In the genomic region with DNA sequence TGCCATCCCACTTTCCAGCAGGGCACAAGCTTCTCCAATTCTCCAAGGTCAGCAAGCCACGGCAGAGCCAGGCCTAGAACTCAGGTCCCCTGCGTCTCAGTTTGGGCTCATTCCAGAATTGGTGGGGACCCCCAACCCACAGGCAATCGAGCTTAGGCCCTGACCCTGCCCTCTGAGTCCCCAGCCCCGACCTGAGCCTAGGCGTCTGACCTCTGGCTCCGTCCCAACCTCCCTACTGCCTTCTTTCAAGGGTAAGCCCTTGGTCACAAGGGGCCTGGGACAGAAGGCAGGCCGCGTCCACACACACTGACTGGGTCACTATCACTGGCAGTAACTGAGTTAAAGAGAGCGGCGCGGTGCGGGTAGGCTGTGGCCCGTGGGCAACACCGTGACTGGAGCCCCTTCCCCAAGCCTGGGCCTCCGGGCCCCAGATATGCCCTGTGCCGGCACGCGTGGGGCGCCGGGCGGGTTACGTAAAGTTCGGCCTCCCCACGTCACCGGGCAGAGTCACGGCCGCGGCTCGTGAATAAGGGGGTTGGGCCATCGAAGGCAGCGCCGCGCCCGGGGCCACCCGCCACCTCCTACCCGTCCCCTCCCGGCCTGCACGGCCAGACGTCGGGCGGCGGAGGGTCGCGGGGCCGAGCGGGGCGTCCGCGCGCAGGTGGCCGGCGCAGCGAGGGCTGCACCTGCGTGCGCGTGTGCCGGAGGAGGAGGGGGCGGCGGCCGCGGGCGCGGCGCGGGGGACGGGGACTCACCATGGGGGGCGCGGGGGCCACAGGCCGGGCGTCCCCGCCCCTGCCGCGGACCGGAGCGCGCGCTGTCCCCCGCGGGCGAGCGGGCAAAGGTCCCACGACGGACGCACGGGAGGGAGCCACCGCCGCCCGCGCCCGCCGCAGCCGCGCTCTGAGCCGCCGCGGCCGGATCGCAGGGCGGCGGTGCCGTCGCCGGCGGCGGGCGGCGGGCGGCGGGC, we compare ENCODE assay signal across 8 cellular contexts. TPM values are rescaled to one million over a fixed set of nuclear protein-coding genes. Genes with fewer than 3 reads are reported as not detected.
DNase-seq lines count a peak whose midpoint lies in the region; ATAC-seq, FAIRE-seq and TF ChIP-seq lines count a peak whose summit lies in the region.

No MANE protein-coding gene starts in this region.

- H3K79me2 ChIP-seq in HCT116 (ENCODE audit: insufficient read depth, low read length), result peaks cover 6% of the 10 kb centered on the region; the same call in 1 of the 2 replicates
- H3K79me2 ChIP-seq in OCI-LY7 (ENCODE audit: insufficient read depth, low read depth, low read length), result no peaks in the 10 kb centered on the region
- H3K79me2 ChIP-seq in GM12878 (ENCODE audit: control insufficient read depth, insufficient read depth, low read length), result no peaks in the 10 kb centered on the region

- intact Hi-C loops in HCT116 (cut with micrococcal nuclease), result no loop called here
- intact Hi-C loops in OCI-LY7 (cut with micrococcal nuclease; ENCODE audit: unreplicated experiment), result no loop called here
- intact Hi-C loops in GM12878 (cut with micrococcal nuclease; ENCODE audit: unreplicated experiment), result no loop called here
- intact Hi-C loops in sciatic nerve (cut with DNase I), result no loop called here

- BruUV-seq in HCT116 (replicated peaks; lab: Mats Ljungman, UMichigan) (no TSS peak), OCI-LY7 (replicated peaks; lab: Mats Ljungman, UMichigan) (no TSS peak), GM12878 (replicated peaks; lab: Mats Ljungman, UMichigan) (no TSS peak)

- H3K4me2 ChIP-seq in HCT116 (ENCODE audit: low read length) (peak overlapping the region; percentile 99), OCI-LY7 (ENCODE audit: low read length) (peak overlapping the region; percentile 42; the same call in 1 of the 2 replicates), GM12878 (ENCODE audit: control insufficient read depth, insufficient read depth) (peak overlapping the region; percentile 33; the same call in 1 of the 2 replicates)

- SMC1A ChIA-PET in GM12878 (lab: Charles Lee; ENCODE audit: uncharacterized antibody, unreplicated experiment), result no interaction called here

- H3K9me2 ChIP-seq in HCT116 (ENCODE audit: insufficient read depth), result no peaks in the 10 kb centered on the region
- H3K9me2 ChIP-seq in OCI-LY7 (ENCODE audit: insufficient read depth, low read length), result no peaks in the 10 kb centered on the region

- RAD21 ChIA-PET in HCT116 (lab: Charles Lee; ENCODE audit: low non-redundant PET in 1 of 2, low total read pairs in 2 of 2, uncharacterized antibody in 2 of 2, unreplicated experiment in 2 of 2), result no interaction called here
- RAD21 ChIA-PET in GM12878 (lab: Charles Lee; ENCODE audit: unreplicated experiment), result interaction anchor here (0.5 to 1.0 kb wide), 2 partner anchors 12 to 71 kb away, joined by 4 to 5 read pairs; no protein-coding TSS in a partner anchor

- POLR2A ChIA-PET in HCT116 (lab: Charles Lee), result interaction anchor here (0.8 kb wide), 1 partner anchor 16 kb away, joined by 3 read pairs; no protein-coding TSS in a partner anchor
- POLR2A ChIA-PET in OCI-LY7 (lab: Charles Lee), result no interaction called here
- POLR2A ChIA-PET in GM12878 (lab: Charles Lee), result no interaction called here

- CTCF ChIA-PET in HCT116 (lab: Charles Lee) (interaction anchor here (0.8 to 1.5 kb wide), 4 partner anchors 8 to 15 kb away, joined by 3 to 8 read pairs (median 3); no protein-coding TSS in a partner anchor), OCI-LY7 (lab: Charles Lee; ENCODE audit: unreplicated experiment) (interaction anchor here (0.8 kb wide), 1 partner anchor 15 kb away, joined by 3 read pairs; no protein-coding TSS in a partner anchor), GM12878 (lab: Yijun Ruan, JAX) (interaction anchor here (0.6 to 3.1 kb wide), 5 partner anchors 9 to 410 kb away, joined by 3 to 14 read pairs (median 3); no protein-coding TSS in a partner anchor)

- H2AFZ ChIP-seq in HCT116 (ENCODE audit: low read depth, low read length, poor library complexity, severe bottlenecking) (no peak overlapping the region), OCI-LY7 (ENCODE audit: low read length) (no peak overlapping the region), GM12878 (ENCODE audit: control insufficient read depth, low read depth, low read length) (peak overlapping the region; percentile 17; the same call in 1 of the 2 replicates)

- peak; percentile 35 for ATAC-seq in HCT116
- ATAC-seq in GM12878, result no peak
- peak; percentile 60 for ATAC-seq in sciatic nerve
- no peak for ATAC-seq in GM19452 (IDR thresholded peaks at IDR 0.05; ENCODE audit: unreplicated experiment)

- H3K27me3 ChIP-seq in HCT116 (ENCODE audit: insufficient read depth, low read length) (no peaks in the 10 kb centered on the region), GM12878 (replicated peaks in 1 of 2; ENCODE audit: control insufficient read depth in 2 of 2, insufficient read depth in 2 of 2, low read length in 1 of 2) (no peaks in the 10 kb centered on the region)

- H3K9ac ChIP-seq in HCT116 (ENCODE audit: low read length), result peak overlapping the region; percentile 84
- H3K9ac ChIP-seq in GM12878 (ENCODE audit: control insufficient read depth, insufficient read depth, low read length), result no peak overlapping the region

- no peak for TF ChIP-seq EP300 in GM12878 (IDR thresholded peaks at IDR 0.05; ENCODE audit: borderline replicate concordance in 1 of 2, control insufficient read depth in 1 of 2, low read depth in 2 of 2, low read length in 2 of 2)

- H3K36me3 ChIP-seq in HCT116 (ENCODE audit: control insufficient read depth in 1 of 2, insufficient read depth in 2 of 2, low read length in 2 of 2) (no peaks in the 10 kb centered on the region), OCI-LY7 (ENCODE audit: insufficient read depth, low read length) (no peaks in the 10 kb centered on the region), GM12878 (ENCODE audit: control insufficient read depth in 2 of 2, insufficient read depth in 2 of 2, low read length in 1 of 2) (no peaks in the 10 kb centered on the region)

- H3K4me1 ChIP-seq in HCT116 (ENCODE audit: control insufficient read depth in 1 of 2, insufficient read depth in 2 of 2, low read length in 2 of 2) (peaks cover 22 to 29% of the 10 kb centered on the region in 2 experiments), OCI-LY7 (ENCODE audit: insufficient read depth, low read length, poor library complexity, severe bottlenecking) (peaks cover 11% of the 10 kb centered on the region), GM12878 (ENCODE audit: control insufficient read depth, insufficient read depth, low read length) (peaks cover 9% of the 10 kb centered on the region)

- DNase-seq in COLO668 (lab: John Stamatoyannopoulos, UW; ENCODE audit: unreplicated experiment) (peak; percentile 55), HCT116 (ENCODE audit: low read depth, low spot score) (no peak), OCI-LY7 (ENCODE audit: low spot score) (no peak), GM12878 (ENCODE audit: low read depth, low spot score) (no peak), hepatic stellate cell (ENCODE audit: low spot score) (peak; percentile 77), sciatic nerve (ENCODE audit: low spot score) (peak; percentile 83), GM19240 (ENCODE audit: insufficient read length, low spot score) (no peak)

- H4K20me1 ChIP-seq in HCT116 (ENCODE audit: insufficient read depth) (no peaks in the 10 kb centered on the region), OCI-LY7 (ENCODE audit: insufficient read depth, low read length) (no peaks in the 10 kb centered on the region), GM12878 (ENCODE audit: control insufficient read depth, insufficient read depth) (no peaks in the 10 kb centered on the region)

- 37% methylated on average over 43 of the region's 109 CpGs for WGBS in GM12878 (ENCODE audit: insufficient coverage, insufficient replicate concordance, low lambda C conversion rate, missing lambda C conversion rate)

- in situ Hi-C loops in GM12878 (cut with MboI), result no loop called here

- TF ChIP-seq RAD21 in HCT116 (IDR thresholded peaks at IDR 0.05; ENCODE audit: low read depth), result no peak
- TF ChIP-seq RAD21 in GM12878 (IDR thresholded peaks at IDR 0.05; ENCODE audit: insufficient read depth, low read depth, low read length), result no peak

- H3K27ac ChIP-seq in HCT116 (ENCODE audit: low read depth, low read length) (peak overlapping the region; percentile 77), OCI-LY7 (ENCODE audit: low read depth, low read length, poor library complexity, severe bottlenecking) (no peak overlapping the region), GM12878 (ENCODE audit: control insufficient read depth, insufficient read depth) (no peak overlapping the region)

- H3K9me3 ChIP-seq in HCT116 (ENCODE audit: control insufficient read depth in 1 of 2, insufficient read depth in 1 of 2, low read depth in 1 of 2, low read length in 2 of 2) (no peaks in the 10 kb centered on the region), OCI-LY7 (ENCODE audit: low read length) (no peaks in the 10 kb centered on the region), GM12878 (replicated peaks; ENCODE audit: control insufficient read depth, insufficient read depth, low read length) (no peaks in the 10 kb centered on the region)

- no peak for TF ChIP-seq CTCF in HCT116 (IDR thresholded peaks at IDR 0.05 in 2 of 3, conservative IDR thresholded peaks at IDR 0.05 in 1 of 3; ENCODE audit: borderline replicate concordance in 1 of 3, insufficient read depth in 1 of 3, low read depth in 2 of 3, low read length in 2 of 3)
- TF ChIP-seq CTCF in OCI-LY7 (conservative IDR thresholded peaks at IDR 0.05; ENCODE audit: low read length), result no peak
- no peak for TF ChIP-seq CTCF in GM12878 (IDR thresholded peaks at IDR 0.05 in 2 of 3, conservative IDR thresholded peaks at IDR 0.05 in 1 of 3; ENCODE audit: control insufficient read depth in 2 of 3, extremely low read depth in 1 of 3, insufficient read depth in 1 of 3, low read depth in 3 of 3, low read length in 3 of 3)

- no peak for TF ChIP-seq POLR2A in HCT116 (IDR thresholded peaks at IDR 0.05; ENCODE audit: borderline replicate concordance, extremely low read depth, insufficient read depth, insufficient read length)
- TF ChIP-seq POLR2A in GM12878 (IDR thresholded peaks at IDR 0.05; ENCODE audit: low read depth, low read length), result no peak

- no peak for FAIRE-seq in GM12878 (lab: Jason Lieb, UNC)

- H3K4me3 ChIP-seq in HCT116 (replicated peaks in 1 of 2; ENCODE audit: low read depth in 1 of 2, low read length in 2 of 2), result peak overlapping the region; percentile 78 to 80
- peak overlapping the region; percentile 45 for H3K4me3 ChIP-seq in OCI-LY7 (ENCODE audit: low read depth, low read length, poor library complexity, severe bottlenecking)
- H3K4me3 ChIP-seq in GM12878, result peak overlapping the region; percentile 27; the same call in 1 of the 2 replicates

RNA-seq across cellular contexts. Expression of gene ANKRD9, which starts 0.5 kb away (rescaled TPM):
- 29.0 TPM for total RNA-seq in HCT116 (2021; ENCODE audit: unreplicated experiment)
- polyA plus RNA-seq in HCT116 (2012), result 27.6 and 33.8 TPM in 2 replicates
- 1.1 and 1.2 TPM in 2 replicates for total RNA-seq in OCI-LY7 (2014; rRNA removed; shearing (Covaris generic))
- 1.5 and 1.9 TPM in 2 replicates for total RNA-seq in OCI-LY7 (2022)
- total RNA-seq in GM12878 (2013; cell fraction: nucleolus; rRNA removed), result 1.9 and 2.2 TPM in 2 replicates
- total RNA-seq in GM12878 (2014; rRNA removed), result 1.8 and 3.3 TPM in 2 replicates
- 0.54 and 0.78 TPM in 2 replicates for total RNA-seq in GM12878 (2014; rRNA removed; fragmentation: Illumina TruSeq; extraction: Trizol)
- total RNA-seq in GM12878 (2021), result 3.6 and 4.4 TPM in 2 replicates
- polyA plus RNA-seq in GM12878 (2011; ENCODE audit: low read depth), result 0.45 TPM
- polyA plus RNA-seq in GM12878 (2011; rRNA removed), result 0.33 and 0.43 TPM in 2 replicates
- 0.58 and 1.0 TPM in 2 replicates for polyA plus RNA-seq in GM12878 (2011; cell fraction: cytosol; rRNA removed)
- polyA plus RNA-seq in GM12878 (2011; cell fraction: nucleus; rRNA removed), result 2.4 and 2.8 TPM in 2 replicates
- polyA plus RNA-seq in GM12878 (2012), result 1.4 and 2.2 TPM in 2 replicates
- 0.30 and 0.43 TPM in 2 replicates for polyA plus RNA-seq in GM12878 (2014; fragmentation: Illumina TruSeq; extraction: Trizol)
- polyA plus RNA-seq in GM12878 (2014; fragmentation: Nextera tagmentation; extraction: Ambion mirVana), result under 1 TPM; 0.03 to 0.04 TPM
- 3.2 and 3.4 TPM in 2 replicates for polyA plus RNA-seq in GM12878 (2014; rRNA removed)
- under 1 TPM; 0.44 to 0.74 TPM for polyA plus RNA-seq in GM12878 (2016; fragmentation: Nextera tagmentation; extraction: Ambion mirVana)
- polyA minus RNA-seq in GM12878 (2011; rRNA and poly(A)+ RNA removed), result 0.26 and 0.29 TPM in 2 replicates
- polyA minus RNA-seq in GM12878 (2011; cell fraction: cytosol; rRNA and poly(A)+ RNA removed), result 0.80 and 1.7 TPM in 2 replicates
- polyA minus RNA-seq in GM12878 (2011; cell fraction: nucleus; rRNA and poly(A)+ RNA removed), result 0.36 and 0.86 TPM in 2 replicates
- 16.0 TPM for total RNA-seq in sciatic nerve

Comparison
In these comparisons a context has a peak if more than half of its experiments do, and no peak if none do; other contexts are left out.
1. DNase-seq: peak in COLO668 (single experiment), hepatic stellate cell (single experiment) and sciatic nerve (single experiment); none in HCT116 (single experiment), OCI-LY7 (single experiment), GM12878 (single experiment) and GM19240 (single experiment).
2. ATAC-seq: peak in HCT116 (single experiment) and sciatic nerve (single experiment); none in GM12878 (single experiment) and GM19452 (single experiment).
3. H3K4me2 ChIP-seq: peak in every context shown above with its lines; median percentile 99 in HCT116; 42 in OCI-LY7; 33 in GM12878.
4. H3K4me3 ChIP-seq: peak in every context shown above with its lines; median percentile 79 in HCT116; 45 in OCI-LY7; 27 in GM12878.